ENCODE assay signal across 9 cellular contexts in the genomic region with DNA sequence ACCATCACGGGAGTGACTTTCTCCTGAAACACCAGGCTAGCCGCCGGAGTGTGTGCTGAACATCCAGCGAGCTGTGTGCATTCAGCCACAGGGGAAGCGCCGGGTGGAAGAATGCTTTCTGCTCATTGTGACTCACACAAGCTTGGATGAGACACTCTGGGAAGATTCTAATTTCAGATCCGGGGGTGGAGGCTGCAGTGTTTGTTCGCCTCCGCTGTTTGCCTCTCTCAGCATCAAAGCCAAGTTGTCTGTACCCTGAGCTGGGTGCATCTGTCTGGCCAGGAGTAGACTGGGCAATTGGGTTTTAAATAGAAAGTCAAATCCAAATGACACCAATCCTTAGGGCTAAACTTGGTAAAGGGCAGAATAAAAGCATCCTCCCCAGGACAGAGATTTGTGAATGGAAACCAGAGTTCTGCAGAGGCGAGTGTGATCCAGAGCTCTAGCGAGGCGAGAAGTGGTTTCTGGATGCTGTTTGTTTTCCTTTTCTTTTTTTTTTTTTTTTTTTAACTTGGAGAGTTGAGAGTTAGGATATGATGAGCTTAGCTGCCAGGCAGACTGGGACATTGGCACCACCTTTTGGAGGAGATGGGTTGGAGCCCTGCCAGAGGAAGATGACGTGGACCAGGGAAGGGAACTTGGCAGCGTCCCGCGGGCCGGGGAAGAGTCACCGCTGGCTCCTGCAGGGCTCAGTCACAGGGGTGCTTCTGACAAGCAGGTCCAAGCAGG.
A peak's percentile ranks its signal among the peaks of the same experiment; 100 is the strongest.
DNase-seq lines count a peak whose midpoint lies in the region; ATAC-seq and TF ChIP-seq lines count a peak whose summit lies in the region.
"Had no signal": no experiment of that assay in that cellular context is flagged by ENCODE, and none has a peak within 500 bp of the region (broad histone marks: within the 10 kb centered on the region; RNA-seq: fewer than 3 reads in every experiment).

No MANE protein-coding gene starts in this region.

- POLR2A ChIA-PET in AG04450 (lab: Yijun Ruan, JAX), result interaction anchor here (0.6 to 1.0 kb wide), 2 partner anchors 14 to 33 kb away, joined by 3 read pairs; no protein-coding TSS in a partner anchor

- H3K9me3 Mint-ChIP-seq in endodermal cell, result no peaks in the 10 kb centered on the region
- H3K9me3 Mint-ChIP-seq: neural crest cell had no signal

- DNase-seq in AG04450 (ENCODE audit: low read depth, low spot score), result peak; percentile 53
- DNase-seq in NCI-H128 (lab: John Stamatoyannopoulos, UW; ENCODE audit: unreplicated experiment), result peak; percentile 22
- DNase-seq in dedifferentiated amniotic fluid mesenchymal stem cell (ENCODE audit: extremely low spot score), result peak; percentile 76
- peak; percentile 35 for DNase-seq in midbrain (lab: John Stamatoyannopoulos, UW)
- DNase-seq in endodermal cell, result no peak
- no peak for DNase-seq in NCI-H1436 (lab: John Stamatoyannopoulos, UW)
- no peak for DNase-seq in activated effector memory CD4-positive, alpha-beta T cell treated with Interleukin-2 at 50 U/mL for 16 hours

- H3K4me3 Mint-ChIP-seq in endodermal cell, result no peak overlapping the region
- H3K4me3 Mint-ChIP-seq: neural crest cell had no signal

- no peak for TF ChIP-seq CTCF in AG04450 (IDR thresholded peaks at IDR 0.05; ENCODE audit: low read depth, low read length)
- no peak for TF ChIP-seq CTCF in endodermal cell (conservative IDR thresholded peaks at IDR 0.05)

- peak overlapping the region; percentile 73 for H3K27ac ChIP-seq in AG04450 (ENCODE audit: low read depth, low read length)
- H3K27ac ChIP-seq in endodermal cell (ENCODE audit: low read depth, low read length), result no peak overlapping the region

- no peaks in the 10 kb centered on the region for H3K4me1 ChIP-seq in endodermal cell (ENCODE audit: control insufficient read depth, insufficient read depth, low read length)

- no peak for ATAC-seq in HG02938 (IDR thresholded peaks at IDR 0.05; ENCODE audit: unreplicated experiment)

- H3K9ac ChIP-seq in endodermal cell (ENCODE audit: extremely low read depth, low read length, poor library complexity, severe bottlenecking), result no peak overlapping the region

- no peaks in the 10 kb centered on the region for H3K27me3 Mint-ChIP-seq in endodermal cell (ENCODE audit: insufficient read depth)

- H3K9me3 ChIP-seq in AG04450 (ENCODE audit: control insufficient read depth, insufficient read depth, low read length), result peaks cover 8% of the 10 kb centered on the region
- no peaks in the 10 kb centered on the region for H3K9me3 ChIP-seq in endodermal cell (ENCODE audit: control insufficient read depth, low read length)

- H3K4me1 Mint-ChIP-seq in endodermal cell, result peaks cover 7% of the 10 kb centered on the region

- 91 to 93% methylated on average over 10 to 18 of the region's 18 CpGs for WGBS in endodermal cell (ENCODE audit: insufficient coverage in 1 of 2, insufficient read length in 1 of 2), 2 experiments

- no peaks in the 10 kb centered on the region for H3K27me3 ChIP-seq in AG04450 (ENCODE audit: control insufficient read depth, insufficient read depth, low read length)
- no peaks in the 10 kb centered on the region for H3K27me3 ChIP-seq in endodermal cell (ENCODE audit: control insufficient read depth, insufficient read depth, low read length, poor library complexity, severe bottlenecking)

- H3K36me3 ChIP-seq in endodermal cell (ENCODE audit: control insufficient read depth, insufficient read depth, low read length), result no peaks in the 10 kb centered on the region

- H3K4me3 ChIP-seq in AG04450 (ENCODE audit: low read depth, low read length) (peak overlapping the region; percentile 41), endodermal cell (ENCODE audit: low read length) (no peak overlapping the region)

- no peaks in the 10 kb centered on the region for H3K36me3 Mint-ChIP-seq in endodermal cell (ENCODE audit: low read depth)

- CTCF ChIA-PET in AG04450 (lab: Charles Lee), result interaction anchor here (0.7 kb wide), 1 partner anchor 172 kb away, joined by 6 read pairs; no protein-coding TSS in a partner anchor

- no peak overlapping the region for H3K27ac Mint-ChIP-seq in endodermal cell

Comparison
In these comparisons a context has a peak if more than half of its experiments do, and no peak if none do; other contexts are left out.
1. DNase-seq: peak in AG04450 (single experiment), NCI-H128 (single experiment), dedifferentiated amniotic fluid mesenchymal stem cell (single experiment) and midbrain (single experiment); none in endodermal cell (single experiment), NCI-H1436 (single experiment) and activated effector memory CD4-positive, alpha-beta T cell treated with Interleukin-2 at 50 U/mL for 16 hours (single experiment).